35 cellular contexts compared by ENCODE assay signal in the genomic region with DNA sequence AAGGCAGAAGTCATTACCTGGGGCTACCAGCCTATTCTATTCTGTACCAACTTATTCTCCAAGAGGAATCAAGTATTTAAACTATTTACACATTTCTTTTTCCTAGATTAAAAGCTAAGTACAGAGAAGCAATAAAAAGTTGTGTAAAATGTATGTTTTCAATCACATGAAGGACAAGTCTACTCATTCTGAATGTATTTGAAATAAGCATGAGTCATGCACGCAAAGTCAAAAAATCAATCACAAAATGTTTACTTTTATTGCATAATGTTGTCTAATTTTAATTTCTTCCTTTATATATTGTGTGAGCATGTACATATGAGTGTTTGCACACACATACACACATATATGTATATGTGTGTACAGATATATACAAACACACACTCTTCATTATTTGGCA.
"Had no signal": no experiment of that assay in that cellular context is flagged by ENCODE, and none has a peak within 500 bp of the region (broad histone marks: within the 10 kb centered on the region; RNA-seq: fewer than 3 reads in every experiment).

No MANE protein-coding gene starts in this region.

- FAIRE-seq: astrocyte, TTC549 had no signal

- H3K4me1 ChIP-seq: body of pancreas, breast epithelium had no signal

- H3K4me3 ChIP-seq: adrenal gland, body of pancreas, breast epithelium, cardiac muscle cell had no signal

- H3K9me3 ChIP-seq: adrenal gland, body of pancreas, breast epithelium had no signal

- DNase-seq: activated B cell treated with CpG ODN at 0.5 μM for 24 hours; activated CD4-positive, alpha-beta memory T cell treated with anti-CD3 and anti-CD28 coated beads for 36 hours; activated CD4-positive, alpha-beta T cell treated with anti-CD3 and anti-CD28 coated beads for 4 hours; activated CD4-positive, alpha-beta T cell treated with anti-CD3 and anti-CD28 coated beads, Interleukin-2, amount 10 ng/mL, durations not matched to agents 24 days and 14 days; activated CD4-positive, alpha-beta T cell treated with anti-CD3 and anti-CD28 coated beads, Interleukin-2, amount 50 U/mL, for 1 hour; activated CD4-positive, alpha-beta T cell treated with anti-CD3 and anti-CD28 coated beads, Interleukin-2, amount 50 U/mL, for 4 hours; activated CD4-positive, CD25-positive, alpha-beta regulatory T cell treated with anti-CD3 and anti-CD28 coated beads, Interleukin-2, amount 50 U/mL, for 72 hours; activated CD8-positive, alpha-beta memory T cell treated with anti-CD3 and anti-CD28 coated beads, Interleukin-2, amount 50 U/mL, for 4 hours; activated CD8-positive, alpha-beta T cell treated with anti-CD3 and anti-CD28 coated beads for 36 hours; activated effector memory CD4-positive, alpha-beta T cell treated with anti-CD3 and anti-CD28 coated beads, Interleukin-2, amount 50 U/mL, for 16 hours; activated gamma-delta T cell treated with Interleukin-2 at 50 U/mL for 16 hours; activated naive CD4-positive, alpha-beta T cell; activated naive CD4-positive, alpha-beta T cell treated with anti-CD3 and anti-CD28 coated beads for 36 hours; activated naive CD4-positive, alpha-beta T cell treated with anti-CD3 and anti-CD28 coated beads, Interleukin-2, amount 50 U/mL, for 16 hours; activated naive CD8-positive, alpha-beta T cell treated with anti-CD3 and anti-CD28 coated beads for 36 hours; activated T-cell treated with anti-CD3 and anti-CD28 coated beads for 4 hours; activated T-cell treated with anti-CD3 and anti-CD28 coated beads, Interleukin-2, amount 50 U/mL, for 1 hour; activated T-cell treated with anti-CD3 and anti-CD28 coated beads, Interleukin-2, amount 50 U/mL, for 4 hours; activated T-cell treated with anti-CD3 and anti-CD28 coated beads, Interleukin-2, amount 50 U/mL, for 72 hours; adrenal gland; amniotic stem cell; aorta; body of pancreas; brain microvascular endothelial cell; caudate nucleus; cerebellar nuclear complex; T-helper 2 cell; T-helper 9 cell had no signal

- H3K27me3 ChIP-seq: adrenal gland, body of pancreas, brain microvascular endothelial cell, breast epithelium, cardiac muscle cell had no signal

- H3K27ac ChIP-seq: adrenal gland, body of pancreas, brain microvascular endothelial cell, breast epithelium, cardiac muscle cell, VCaP had no signal

- ATAC-seq: activated CD8-positive, alpha-beta T cell treated with anti-CD3 and anti-CD28 coated beads for 36 hours; activated naive CD4-positive, alpha-beta T cell treated with anti-CD3 and anti-CD28 coated beads, Interleukin-2, amount 50 U/mL, for 72 hours; activated T-cell treated with anti-CD3 and anti-CD28 coated beads, Interleukin-2, amount 50 U/mL, for 4 hours; activated T-cell treated with anti-CD3 and anti-CD28 coated beads, Interleukin-2, amount 50 U/mL, for 72 hours; activated T-helper 17 cell treated with anti-CD3 and anti-CD28 coated beads, Interleukin-2, amount 50 U/mL, for 72 hours; body of pancreas had no signal

- H3K36me3 ChIP-seq: adrenal gland, brain microvascular endothelial cell, breast epithelium, cardiac muscle cell had no signal
